ENCODE assay signal across 16 cellular contexts in the genomic region with DNA sequence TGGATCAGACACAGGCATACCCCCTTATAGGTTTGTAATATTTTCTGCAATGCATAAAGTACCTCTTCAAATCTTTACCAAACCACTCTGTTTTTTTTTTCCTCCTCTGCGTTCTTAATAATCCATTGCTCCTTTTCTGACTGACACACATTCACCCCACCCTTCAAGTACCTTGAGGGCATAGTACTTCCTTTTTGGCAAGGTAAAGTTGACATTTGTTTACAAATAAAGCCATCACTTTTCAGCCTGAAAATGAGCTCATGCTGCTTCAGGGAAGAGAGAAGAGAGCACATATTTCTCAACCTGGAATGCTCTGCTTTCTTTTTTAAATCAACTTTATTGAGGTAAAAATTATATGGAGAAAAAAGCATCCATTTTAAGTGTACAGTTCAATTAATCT.
"Had no signal": no experiment of that assay in that cellular context is flagged by ENCODE, and none has a peak within 500 bp of the region (broad histone marks: within the 10 kb centered on the region; RNA-seq: fewer than 3 reads in every experiment).

No MANE protein-coding gene starts in this region.

- H3K36me3 ChIP-seq: left ventricle myocardium inferior, suprapubic skin, upper lobe of right lung had no signal

- H3K27ac ChIP-seq: left ventricle myocardium inferior, suprapubic skin, upper lobe of right lung had no signal

- H3K27me3 ChIP-seq: suprapubic skin, upper lobe of right lung had no signal

- H3K4me1 ChIP-seq: left ventricle myocardium inferior, suprapubic skin, upper lobe of right lung had no signal

- H3K9me3 ChIP-seq: left ventricle myocardium inferior, suprapubic skin, upper lobe of right lung had no signal

- DNase-seq: activated CD4-positive, alpha-beta T cell treated with anti-CD3 and anti-CD28 coated beads, Interleukin-2, amount 10 ng/mL, durations not matched to agents 7 days and 5 days; activated CD4-positive, CD25-positive, alpha-beta regulatory T cell; activated CD8-positive, alpha-beta memory T cell treated with anti-CD3 and anti-CD28 coated beads for 24 hours; activated naive CD4-positive, alpha-beta T cell treated with Interleukin-2 at 50 U/mL for 16 hours; central memory CD4-positive, alpha-beta T cell; effector memory CD4-positive, alpha-beta T cell; erythroblast; glutamatergic neuron; immature natural killer cell; left ventricle myocardium inferior; mesenchymal stem cell; stimulated activated CD4-positive, alpha-beta T cell treated with anti-CD3 and anti-CD28 coated beads, Interleukin-12 subunit alpha, Interleukin-12 subunit beta, amount 100 ng/mL, for 4 hours; stimulated activated naive CD8-positive, alpha-beta T cell treated with anti-CD3 and anti-CD28 coated beads, Interleukin-15, Interleukin-2, amounts not matched to agents 100 U/mL and 50 U/mL, for 24 hours; T-helper 1 cell; upper lobe of right lung had no signal

- ATAC-seq: stimulated activated naive CD8-positive, alpha-beta T cell treated with anti-CD3 and anti-CD28 coated beads, Interleukin-15, Interleukin-2, amounts not matched to agents 100 U/mL and 50 U/mL, for 24 hours; upper lobe of right lung had no signal

- H3K4me3 ChIP-seq: left ventricle myocardium inferior, suprapubic skin, upper lobe of right lung had no signal
